ENCODE assay signal across 18 cellular contexts in the genomic region with DNA sequence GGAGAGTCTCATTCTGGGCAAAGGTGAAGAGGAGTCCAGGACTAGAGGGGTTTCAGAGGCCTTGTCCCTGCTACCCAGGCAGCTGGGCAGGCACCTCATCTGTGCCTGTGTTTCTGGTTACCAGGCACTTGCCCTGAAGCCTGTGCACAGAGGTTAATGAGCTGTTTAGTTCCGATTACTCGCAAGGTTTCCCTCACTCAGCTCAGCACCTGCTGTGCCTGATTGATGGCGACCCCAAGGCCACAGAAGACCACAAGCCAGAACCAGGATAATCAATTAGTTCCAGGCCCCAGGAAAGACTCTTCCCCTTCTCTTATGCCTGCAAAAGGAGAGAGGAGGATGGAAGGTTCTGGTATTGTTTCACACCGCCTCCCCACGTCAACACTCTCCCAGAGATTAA.
"Had no signal": no experiment of that assay in that cellular context is flagged by ENCODE, and none has a peak within 500 bp of the region (broad histone marks: within the 10 kb centered on the region; RNA-seq: fewer than 3 reads in every experiment).

No MANE protein-coding gene starts in this region.

- ATAC-seq: activated CD4-positive, alpha-beta T cell treated with anti-CD3 and anti-CD28 coated beads for 36 hours; right cardiac atrium had no signal

- H3K27ac Mint-ChIP-seq: activated CD4-positive, alpha-beta T cell treated with anti-CD3 and anti-CD28 coated beads for 36 hours; activated naive CD4-positive, alpha-beta T cell treated with anti-CD3 and anti-CD28 coated beads, Interleukin-2, amount 10 ng/mL, durations not matched to agents 7 days and 5 days; activated naive CD8-positive, alpha-beta T cell treated with anti-CD3 and anti-CD28 coated beads, Interleukin-2, amount 10 ng/mL, durations not matched to agents 7 days and 5 days; activated T-cell treated with anti-CD3 and anti-CD28 coated beads, Interleukin-2, amount 50 U/mL, for 24 hours; nephron had no signal

- H3K4me1 Mint-ChIP-seq: activated CD4-positive, alpha-beta T cell treated with anti-CD3 and anti-CD28 coated beads for 36 hours; activated naive CD4-positive, alpha-beta T cell treated with anti-CD3 and anti-CD28 coated beads, Interleukin-2, amount 10 ng/mL, durations not matched to agents 7 days and 5 days; activated naive CD8-positive, alpha-beta T cell treated with anti-CD3 and anti-CD28 coated beads, Interleukin-2, amount 10 ng/mL, durations not matched to agents 7 days and 5 days; nephron had no signal

- H3K4me1 ChIP-seq: esophagus muscularis mucosa, parathyroid adenoma, tibial nerve had no signal

- H3K9me3 Mint-ChIP-seq: activated naive CD8-positive, alpha-beta T cell treated with anti-CD3 and anti-CD28 coated beads, Interleukin-2, amount 10 ng/mL, durations not matched to agents 7 days and 5 days had no signal

- H3K27me3 Mint-ChIP-seq: activated CD4-positive, alpha-beta T cell treated with anti-CD3 and anti-CD28 coated beads for 36 hours; activated naive CD4-positive, alpha-beta T cell treated with anti-CD3 and anti-CD28 coated beads, Interleukin-2, amount 10 ng/mL, durations not matched to agents 7 days and 5 days; activated naive CD8-positive, alpha-beta T cell treated with anti-CD3 and anti-CD28 coated beads, Interleukin-2, amount 10 ng/mL, durations not matched to agents 7 days and 5 days; activated T-cell treated with anti-CD3 and anti-CD28 coated beads, Interleukin-2, amount 50 U/mL, for 24 hours had no signal

- H3K27me3 ChIP-seq: tibial nerve had no signal

- H3K36me3 ChIP-seq: esophagus muscularis mucosa, tibial nerve had no signal

- H3K9ac ChIP-seq: parathyroid adenoma had no signal

- H2AFZ ChIP-seq: parathyroid adenoma had no signal

- H3K27ac ChIP-seq: esophagus muscularis mucosa, parathyroid adenoma, tibial nerve had no signal

- DNase-seq: activated CD4-positive, alpha-beta T cell treated with anti-CD3 and anti-CD28 coated beads for 36 hours; activated CD4-positive, alpha-beta T cell treated with anti-CD3 and anti-CD28 coated beads, Interleukin-2, amount 50 U/mL, for 4 hours; activated CD4-positive, CD25-positive, alpha-beta regulatory T cell; activated CD8-positive, alpha-beta memory T cell treated with anti-CD3 and anti-CD28 coated beads for 24 hours; activated gamma-delta T cell; activated naive CD4-positive, alpha-beta T cell treated with anti-CD3 and anti-CD28 coated beads, Interleukin-2, amount 10 ng/mL, durations not matched to agents 7 days and 5 days; activated naive CD8-positive, alpha-beta T cell treated with anti-CD3 and anti-CD28 coated beads, Interleukin-2, amount 10 ng/mL, durations not matched to agents 7 days and 5 days; activated T-cell treated with anti-CD3 and anti-CD28 coated beads, Interleukin-2, amount 50 U/mL, for 24 hours; central memory CD4-positive, alpha-beta T cell; foreskin melanocyte; mammary epithelial cell; occipital lobe; right cardiac atrium; stimulated activated naive CD4-positive, alpha-beta T cell had no signal

- H3K4me3 Mint-ChIP-seq: activated CD4-positive, alpha-beta T cell treated with anti-CD3 and anti-CD28 coated beads for 36 hours; activated naive CD4-positive, alpha-beta T cell treated with anti-CD3 and anti-CD28 coated beads, Interleukin-2, amount 10 ng/mL, durations not matched to agents 7 days and 5 days; activated naive CD8-positive, alpha-beta T cell treated with anti-CD3 and anti-CD28 coated beads, Interleukin-2, amount 10 ng/mL, durations not matched to agents 7 days and 5 days; activated T-cell treated with anti-CD3 and anti-CD28 coated beads, Interleukin-2, amount 50 U/mL, for 24 hours; nephron had no signal

- H3K4me3 ChIP-seq: esophagus muscularis mucosa, tibial nerve had no signal

- H3K36me3 Mint-ChIP-seq: activated naive CD4-positive, alpha-beta T cell treated with anti-CD3 and anti-CD28 coated beads, Interleukin-2, amount 10 ng/mL, durations not matched to agents 7 days and 5 days; activated naive CD8-positive, alpha-beta T cell treated with anti-CD3 and anti-CD28 coated beads, Interleukin-2, amount 10 ng/mL, durations not matched to agents 7 days and 5 days had no signal
